ENCODE assay signal across 37 cellular contexts in the genomic region with DNA sequence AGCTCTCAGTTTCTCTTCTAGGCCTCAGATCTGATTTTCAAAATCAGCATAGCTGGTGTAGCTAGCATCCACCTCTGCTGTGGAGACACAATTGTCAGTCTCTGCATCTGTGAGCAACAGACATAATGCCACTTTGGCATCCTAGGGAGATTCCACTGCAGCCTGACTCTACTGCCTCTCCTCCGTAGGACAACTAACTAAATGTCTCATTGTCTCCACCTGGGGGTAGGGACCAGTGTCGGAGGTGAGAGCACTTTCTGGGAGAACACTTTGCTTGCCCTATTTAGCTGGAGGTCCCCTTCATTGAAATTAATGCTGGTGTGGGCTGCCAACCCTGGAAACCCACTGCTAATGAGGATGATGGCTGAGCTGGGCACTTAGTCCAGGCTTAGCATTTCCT. TPM values are rescaled to one million over a fixed set of nuclear protein-coding genes. Genes with fewer than 3 reads are reported as not detected.
"Had no signal": no experiment of that assay in that cellular context is flagged by ENCODE, and none has a peak within 500 bp of the region (broad histone marks: within the 10 kb centered on the region; RNA-seq: fewer than 3 reads in every experiment).

No MANE protein-coding gene starts in this region.

- H3K4me2 ChIP-seq: hepatocyte had no signal

- ATAC-seq: activated CD4-positive, alpha-beta T cell treated with anti-CD3 and anti-CD28 coated beads for 36 hours; activated CD8-positive, alpha-beta memory T cell treated with anti-CD3 and anti-CD28 coated beads, Interleukin-2, amount 10 ng/mL, durations not matched to agents 7 days and 5 days; activated CD8-positive, alpha-beta T cell treated with anti-CD3 and anti-CD28 coated beads, Interleukin-2, amount 10 ng/mL, durations not matched to agents 7 days and 5 days; activated naive CD8-positive, alpha-beta T cell treated with anti-CD3 and anti-CD28 coated beads, Interleukin-2, amount 50 U/mL, for 24 hours; body of pancreas; esophagus mucosa; foreskin keratinocyte; gastrocnemius medialis; heart right ventricle had no signal

- H3K4me3 ChIP-seq: adrenal gland, body of pancreas, colonic mucosa, gastrocnemius medialis, heart right ventricle, hepatocyte had no signal

- H3K4me3 Mint-ChIP-seq: activated CD4-positive, alpha-beta memory T cell treated with anti-CD3 and anti-CD28 coated beads for 36 hours; activated CD4-positive, alpha-beta T cell treated with anti-CD3 and anti-CD28 coated beads for 36 hours; activated CD4-positive, alpha-beta T cell treated with anti-CD3 and anti-CD28 coated beads, Interleukin-2, amount 10 ng/mL, durations not matched to agents 24 days and 14 days; activated CD8-positive, alpha-beta memory T cell treated with anti-CD3 and anti-CD28 coated beads, Interleukin-2, amount 10 ng/mL, durations not matched to agents 7 days and 5 days; activated CD8-positive, alpha-beta T cell treated with anti-CD3 and anti-CD28 coated beads, Interleukin-2, amount 10 ng/mL, durations not matched to agents 7 days and 5 days; activated naive CD4-positive, alpha-beta T cell treated with anti-CD3 and anti-CD28 coated beads for 36 hours; activated naive CD4-positive, alpha-beta T cell treated with anti-CD3 and anti-CD28 coated beads, Interleukin-2, amount 50 U/mL, for 24 hours; activated naive CD8-positive, alpha-beta T cell treated with anti-CD3 and anti-CD28 coated beads for 36 hours; activated naive CD8-positive, alpha-beta T cell treated with anti-CD3 and anti-CD28 coated beads, Interleukin-2, amount 50 U/mL, for 24 hours; activated T-helper 1 cell treated with anti-CD3 and anti-CD28 coated beads, Interleukin-12 subunit alpha, Interleukin-12 subunit beta, Interleukin-2, Interleukin-4 antibody, amounts not matched to agents 30 ng/mL and 10 ng/mL and 1 ng/mL, durations not matched to agents 14 hours and 24 hours and 36 hours had no signal

- H3K27me3 Mint-ChIP-seq: activated CD4-positive, alpha-beta memory T cell treated with anti-CD3 and anti-CD28 coated beads for 36 hours; activated CD4-positive, alpha-beta T cell treated with anti-CD3 and anti-CD28 coated beads for 36 hours; activated naive CD4-positive, alpha-beta T cell treated with anti-CD3 and anti-CD28 coated beads, Interleukin-2, amount 50 U/mL, for 24 hours; activated naive CD8-positive, alpha-beta T cell treated with anti-CD3 and anti-CD28 coated beads, Interleukin-2, amount 50 U/mL, for 24 hours had no signal

- H3K9me3 ChIP-seq: adrenal gland, body of pancreas, colonic mucosa, gastrocnemius medialis, heart right ventricle had no signal

- H3K36me3 ChIP-seq: adrenal gland, colonic mucosa, gastrocnemius medialis, heart right ventricle had no signal

- H3K4me1 Mint-ChIP-seq: activated CD4-positive, alpha-beta T cell treated with anti-CD3 and anti-CD28 coated beads for 36 hours; activated CD4-positive, alpha-beta T cell treated with anti-CD3 and anti-CD28 coated beads, Interleukin-2, amount 10 ng/mL, durations not matched to agents 24 days and 14 days; activated CD8-positive, alpha-beta memory T cell treated with anti-CD3 and anti-CD28 coated beads, Interleukin-2, amount 10 ng/mL, durations not matched to agents 7 days and 5 days; activated naive CD4-positive, alpha-beta T cell treated with anti-CD3 and anti-CD28 coated beads, Interleukin-2, amount 50 U/mL, for 24 hours; activated naive CD8-positive, alpha-beta T cell treated with anti-CD3 and anti-CD28 coated beads for 36 hours; activated naive CD8-positive, alpha-beta T cell treated with anti-CD3 and anti-CD28 coated beads, Interleukin-2, amount 50 U/mL, for 24 hours had no signal

- H2AFZ ChIP-seq: hepatocyte had no signal

- DNase-seq: activated CD4-positive, alpha-beta memory T cell treated with anti-CD3 and anti-CD28 coated beads for 36 hours; activated CD4-positive, alpha-beta T cell treated with anti-CD3 and anti-CD28 coated beads for 36 hours; activated CD4-positive, alpha-beta T cell treated with anti-CD3 and anti-CD28 coated beads, Interleukin-2, amount 10 ng/mL, durations not matched to agents 24 days and 14 days; activated CD4-positive, CD25-positive, alpha-beta regulatory T cell; activated CD4-positive, CD25-positive, alpha-beta regulatory T cell treated with anti-CD3 and anti-CD28 coated beads, Interleukin-2, amount 50 U/mL, for 72 hours; activated CD8-positive, alpha-beta memory T cell treated with anti-CD3 and anti-CD28 coated beads, Interleukin-2, amount 10 ng/mL, durations not matched to agents 7 days and 5 days; activated CD8-positive, alpha-beta memory T cell treated with anti-CD3 and anti-CD28 coated beads, Interleukin-2, amount 50 U/mL, for 4 hours; activated CD8-positive, alpha-beta T cell treated with anti-CD3 and anti-CD28 coated beads, Interleukin-2, amount 10 ng/mL, durations not matched to agents 7 days and 5 days; activated effector memory CD4-positive, alpha-beta T cell treated with anti-CD3 and anti-CD28 coated beads, Interleukin-2, amount 50 U/mL, for 16 hours; activated naive CD4-positive, alpha-beta T cell treated with anti-CD3 and anti-CD28 coated beads for 36 hours; activated naive CD8-positive, alpha-beta T cell treated with anti-CD3 and anti-CD28 coated beads for 36 hours; activated naive CD8-positive, alpha-beta T cell treated with anti-CD3 and anti-CD28 coated beads, Interleukin-2, amount 50 U/mL, for 24 hours; activated T-cell treated with anti-CD3 and anti-CD28 coated beads, Interleukin-2, amount 50 U/mL, for 1 hour; activated T-cell treated with anti-CD3 and anti-CD28 coated beads, Interleukin-2, amount 50 U/mL, for 48 hours; adrenal gland; amygdala; aorta; body of pancreas; central memory CD4-positive, alpha-beta T cell; cerebellar nuclear complex; colonic mucosa; effector CD8-positive, alpha-beta T cell; gastrocnemius medialis; glutamatergic neuron; heart right ventricle; T-helper 2 cell had no signal

- H3K27ac ChIP-seq: adrenal gland, body of pancreas, colonic mucosa, foreskin keratinocyte, gastrocnemius medialis, heart right ventricle, hepatocyte, VCaP had no signal

- H3K9me3 Mint-ChIP-seq: activated CD4-positive, alpha-beta memory T cell treated with anti-CD3 and anti-CD28 coated beads for 36 hours; activated CD4-positive, alpha-beta T cell treated with anti-CD3 and anti-CD28 coated beads, Interleukin-2, amount 10 ng/mL, durations not matched to agents 24 days and 14 days; activated naive CD4-positive, alpha-beta T cell treated with anti-CD3 and anti-CD28 coated beads for 36 hours; activated naive CD4-positive, alpha-beta T cell treated with anti-CD3 and anti-CD28 coated beads, Interleukin-2, amount 50 U/mL, for 24 hours; activated naive CD8-positive, alpha-beta T cell treated with anti-CD3 and anti-CD28 coated beads for 36 hours; activated naive CD8-positive, alpha-beta T cell treated with anti-CD3 and anti-CD28 coated beads, Interleukin-2, amount 50 U/mL, for 24 hours; activated T-helper 1 cell treated with anti-CD3 and anti-CD28 coated beads, Interleukin-12 subunit alpha, Interleukin-12 subunit beta, Interleukin-2, Interleukin-4 antibody, amounts not matched to agents 30 ng/mL and 10 ng/mL and 1 ng/mL, durations not matched to agents 14 hours and 24 hours and 36 hours; activated T-helper 2 cell treated with anti-CD3 and anti-CD28 coated beads, Interferon-gamma antibody, Interleukin-2, Interleukin-4, amounts not matched to agents 10 μg/mL and 5 μg/mL and 100 μg/mL, durations not matched to agents 14 hours and 24 hours and 36 hours had no signal

- H3K4me1 ChIP-seq: adrenal gland, body of pancreas, colonic mucosa, foreskin keratinocyte, gastrocnemius medialis, heart right ventricle had no signal

- H3K79me2 ChIP-seq: hepatocyte had no signal

- H3K36me3 Mint-ChIP-seq: activated CD4-positive, alpha-beta memory T cell treated with anti-CD3 and anti-CD28 coated beads for 36 hours; activated CD8-positive, alpha-beta memory T cell treated with anti-CD3 and anti-CD28 coated beads, Interleukin-2, amount 10 ng/mL, durations not matched to agents 7 days and 5 days; activated naive CD4-positive, alpha-beta T cell treated with anti-CD3 and anti-CD28 coated beads, Interleukin-2, amount 50 U/mL, for 24 hours; activated naive CD8-positive, alpha-beta T cell treated with anti-CD3 and anti-CD28 coated beads for 36 hours had no signal

- H3K27me3 ChIP-seq: adrenal gland, body of pancreas, colonic mucosa, foreskin keratinocyte, gastrocnemius medialis, hepatocyte had no signal

- H3K27ac Mint-ChIP-seq: activated CD4-positive, alpha-beta memory T cell treated with anti-CD3 and anti-CD28 coated beads for 36 hours; activated CD4-positive, alpha-beta T cell treated with anti-CD3 and anti-CD28 coated beads for 36 hours; activated CD4-positive, alpha-beta T cell treated with anti-CD3 and anti-CD28 coated beads, Interleukin-2, amount 10 ng/mL, durations not matched to agents 24 days and 14 days; activated CD8-positive, alpha-beta memory T cell treated with anti-CD3 and anti-CD28 coated beads, Interleukin-2, amount 10 ng/mL, durations not matched to agents 7 days and 5 days; activated CD8-positive, alpha-beta T cell treated with anti-CD3 and anti-CD28 coated beads, Interleukin-2, amount 10 ng/mL, durations not matched to agents 7 days and 5 days; activated naive CD4-positive, alpha-beta T cell treated with anti-CD3 and anti-CD28 coated beads for 36 hours; activated naive CD4-positive, alpha-beta T cell treated with anti-CD3 and anti-CD28 coated beads, Interleukin-2, amount 50 U/mL, for 24 hours; activated naive CD8-positive, alpha-beta T cell treated with anti-CD3 and anti-CD28 coated beads for 36 hours; activated naive CD8-positive, alpha-beta T cell treated with anti-CD3 and anti-CD28 coated beads, Interleukin-2, amount 50 U/mL, for 24 hours; activated T-helper 1 cell treated with anti-CD3 and anti-CD28 coated beads, Interleukin-12 subunit alpha, Interleukin-12 subunit beta, Interleukin-2, Interleukin-4 antibody, amounts not matched to agents 30 ng/mL and 10 ng/mL and 1 ng/mL, durations not matched to agents 14 hours and 24 hours and 36 hours; activated T-helper 2 cell treated with anti-CD3 and anti-CD28 coated beads, Interferon-gamma antibody, Interleukin-2, Interleukin-4, amounts not matched to agents 10 μg/mL and 5 μg/mL and 100 μg/mL, durations not matched to agents 14 hours and 24 hours and 36 hours had no signal

RNA-seq across cellular contexts. Expression of gene PPP3R2, which starts 1.4 kb away (rescaled TPM):
- total RNA-seq: activated CD4-positive, alpha-beta memory T cell treated with anti-CD3 and anti-CD28 coated beads for 36 hours; activated CD4-positive, alpha-beta T cell treated with anti-CD3 and anti-CD28 coated beads for 36 hours; activated CD4-positive, alpha-beta T cell treated with anti-CD3 and anti-CD28 coated beads, Interleukin-2, amount 10 ng/mL, durations not matched to agents 24 days and 14 days; activated CD8-positive, alpha-beta memory T cell treated with anti-CD3 and anti-CD28 coated beads for 36 hours; activated CD8-positive, alpha-beta memory T cell treated with anti-CD3 and anti-CD28 coated beads, Interleukin-2, amount 10 ng/mL, durations not matched to agents 7 days and 5 days; activated CD8-positive, alpha-beta T cell treated with anti-CD3 and anti-CD28 coated beads, Interleukin-2, amount 10 ng/mL, durations not matched to agents 7 days and 5 days; activated naive CD4-positive, alpha-beta T cell treated with anti-CD3 and anti-CD28 coated beads for 36 hours; activated naive CD8-positive, alpha-beta T cell treated with anti-CD3 and anti-CD28 coated beads for 36 hours; activated T-helper 1 cell treated with anti-CD3 and anti-CD28 coated beads, Interleukin-12 subunit alpha, Interleukin-12 subunit beta, Interleukin-2, Interleukin-4 antibody, amounts not matched to agents 30 ng/mL and 10 ng/mL and 1 ng/mL, durations not matched to agents 14 hours and 24 hours and 36 hours; activated T-helper 2 cell treated with anti-CD3 and anti-CD28 coated beads, Interferon-gamma antibody, Interleukin-2, Interleukin-4, amounts not matched to agents 10 μg/mL and 5 μg/mL and 100 μg/mL, durations not matched to agents 14 hours and 24 hours and 36 hours; adrenal gland; aorta; body of pancreas; colonic mucosa; dermis microvascular lymphatic vessel endothelial cell; epithelial cell of proximal tubule; esophagus mucosa; foreskin keratinocyte; gastrocnemius medialis; heart right ventricle; hepatocyte; T-helper 1 cell treated with Interleukin-12 subunit alpha and Interleukin-12 subunit beta and Interleukin-4 antibody, amounts not matched to agents 30 ng/mL and 1 ng/mL, for 36 hours had no signal
- polyA plus RNA-seq: adrenal gland, aorta, foreskin keratinocyte, heart right ventricle, hepatocyte had no signal
